ENCODE assay signal across 1 cellular context in genomic region chr1:227786673-227787512, GRCh38.
TF ChIP-seq lines count a peak whose summit lies in the region.

No MANE protein-coding gene starts in this region.

TF ChIP-seq in GM12878, 131 proteins besides CTCF, POLR2A, EP300 and RAD21 (continued from another document):
- TF ChIP-seq POU2F2 (IDR thresholded peaks at IDR 0.05; ENCODE audit: borderline replicate concordance, low read depth, low read length) (no peak), ATF2 (IDR thresholded peaks at IDR 0.05; ENCODE audit: low read length) (no peak), NR2C2 (IDR thresholded peaks at IDR 0.05; ENCODE audit: borderline replicate concordance, control insufficient read depth, insufficient read length, low read depth) (no peak), MLLT1 (IDR thresholded peaks at IDR 0.05) (no peak), JUNB (IDR thresholded peaks at IDR 0.05) (no peak), CEBPZ (IDR thresholded peaks at IDR 0.05; ENCODE audit: low read depth, low read length) (no peak), FOS (IDR thresholded peaks at IDR 0.05; ENCODE audit: borderline replicate concordance, extremely low read depth, insufficient read length) (no peak)
